17 cellular contexts compared by ENCODE assay signal in genomic region chr1:165635329-165635728, GRCh38. TPM values are rescaled to one million over a fixed set of nuclear protein-coding genes. Genes with fewer than 3 reads are reported as not detected.
DNase-seq lines count a peak whose midpoint lies in the region; ATAC-seq and TF ChIP-seq lines count a peak whose summit lies in the region.
"Had no signal": no experiment of that assay in that cellular context is flagged by ENCODE, and none has a peak within 500 bp of the region (broad histone marks: within the 10 kb centered on the region; RNA-seq: fewer than 3 reads in every experiment).

No MANE protein-coding gene starts in this region.

- peak overlapping the region; percentile 13 to 99 for H3K27ac ChIP-seq in right atrium auricular region
- H3K27ac ChIP-seq: body of pancreas, sigmoid colon, uterus had no signal

- ATAC-seq in Right ventricle myocardium inferior, result no peak
- peak; percentile 30 for ATAC-seq in HG03571 (IDR thresholded peaks at IDR 0.05; ENCODE audit: unreplicated experiment)
- no peak for ATAC-seq in mucosa of descending colon
- ATAC-seq in GM18517 (IDR thresholded peaks at IDR 0.05; ENCODE audit: unreplicated experiment), result no peak
- ATAC-seq in HG02610 (IDR thresholded peaks at IDR 0.05; ENCODE audit: unreplicated experiment), result no peak
- ATAC-seq: body of pancreas, K562, Panc1 had no signal

- H3K36me3 ChIP-seq in right atrium auricular region (peaks cover 9% of the 10 kb centered on the region), mucosa of descending colon (ENCODE audit: low read depth) (no peaks in the 10 kb centered on the region)
- H3K36me3 ChIP-seq: uterus had no signal

- no peaks in the 10 kb centered on the region for H3K27me3 ChIP-seq in right atrium auricular region
- H3K27me3 ChIP-seq: body of pancreas, sigmoid colon, uterus had no signal

- H3K4me1 ChIP-seq in right atrium auricular region (peaks cover 0 to 71% of the 10 kb centered on the region in 2 donors), mucosa of descending colon (ENCODE audit: low read depth) (peaks cover 20% of the 10 kb centered on the region)

- H3K4me3 ChIP-seq in right atrium auricular region (no peak overlapping the region), mucosa of descending colon (no peak overlapping the region)
- H3K4me3 ChIP-seq: body of pancreas, K562, sigmoid colon, uterus had no signal

- DNase-seq in right atrium auricular region (ENCODE audit: low spot score) (no peak), Right ventricle myocardium inferior (ENCODE audit: missing footprints) (no peak), fibroblast of gingiva (ENCODE audit: low read depth) (peak; percentile 75), mucosa of descending colon (no peak)
- no peak for DNase-seq in activated naive CD4-positive, alpha-beta T cell treated with Interleukin-2 at 50 U/mL for 16 hours
- DNase-seq: body of pancreas; mesenchymal stem cell; NCI-H146; NCI-H446; sigmoid colon; stimulated activated CD4-positive, alpha-beta T cell treated with anti-CD3 and anti-CD28 coated beads, Interleukin-2, amount 100 ng/mL, for 48 hours; uterus had no signal

- H3K9me3 ChIP-seq in right atrium auricular region (no peaks in the 10 kb centered on the region), mucosa of descending colon (no peaks in the 10 kb centered on the region)
- H3K9me3 ChIP-seq: body of pancreas, sigmoid colon, uterus had no signal

- TF ChIP-seq CTCF in right atrium auricular region (IDR thresholded peaks at IDR 0.05) (no peak), mucosa of descending colon (IDR thresholded peaks at IDR 0.05) (no peak)

- intact Hi-C loops in Right ventricle myocardium inferior (cut with DNase I) (no loop called here), mucosa of descending colon (cut with DNase I, micrococcal nuclease) (no loop called here)

RNA-seq across cellular contexts. Expression of gene MGST3, which starts 4.3 kb away (rescaled TPM):
- 100 to 1,000 TPM; 491 to 509 TPM for total RNA-seq in right atrium auricular region
- total RNA-seq in Right ventricle myocardium inferior, result 628 TPM
- 100 to 1,000 TPM; 236 to 436 (median 367) TPM for total RNA-seq in mucosa of descending colon
